Comparison of ENCODE assay signal across 2 cellular contexts in genomic region chr9:100413839-100414420, GRCh38.
TF ChIP-seq lines count a peak whose summit lies in the region.

No MANE protein-coding gene starts in this region.

TF ChIP-seq in IMR-90, 13 proteins besides CTCF, POLR2A, EP300 and RAD21:
- TF ChIP-seq FOS (IDR thresholded peaks at IDR 0.05; ENCODE audit: low read depth, low read length) (no peak), MAZ (IDR thresholded peaks at IDR 0.05; ENCODE audit: borderline replicate concordance, low read depth, low read length) (no peak), MAFK (IDR thresholded peaks at IDR 0.05; ENCODE audit: low read depth, low read length) (peak; percentile 53)
- TF ChIP-seq, protein P1, sequence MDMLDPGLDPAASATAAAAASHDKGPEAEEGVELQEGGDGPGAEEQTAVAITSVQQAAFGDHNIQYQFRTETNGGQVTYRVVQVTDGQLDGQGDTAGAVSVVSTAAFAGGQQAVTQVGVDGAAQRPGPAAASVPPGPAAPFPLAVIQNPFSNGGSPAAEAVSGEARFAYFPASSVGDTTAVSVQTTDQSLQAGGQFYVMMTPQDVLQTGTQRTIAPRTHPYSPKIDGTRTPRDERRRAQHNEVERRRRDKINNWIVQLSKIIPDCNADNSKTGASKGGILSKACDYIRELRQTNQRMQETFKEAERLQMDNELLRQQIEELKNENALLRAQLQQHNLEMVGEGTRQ (IDR thresholded peaks at IDR 0.05; ENCODE audit: low read depth, low read length) = no peak

TF ChIP-seq in K562, 482 proteins besides CTCF, POLR2A, EP300 and RAD21 (continues in another document):
- TF ChIP-seq ESRRA (IDR thresholded peaks at IDR 0.05; ENCODE audit: borderline replicate concordance, low read depth) (no peak), U2AF1 (optimal IDR thresholded peaks at IDR 0.05; ENCODE audit: low read depth, low read length) (no peak), CREBBP (IDR thresholded peaks at IDR 0.05; ENCODE audit: low read depth, low read length) (no peak), IRF1 (CRISPR knock-in tag; IDR thresholded peaks at IDR 0.05; ENCODE audit: borderline replicate concordance) (no peak), ARID3B (CRISPR knock-in tag; IDR thresholded peaks at IDR 0.05; ENCODE audit: borderline replicate concordance) (no peak), GTF2F1 (IDR thresholded peaks at IDR 0.05; ENCODE audit: low read depth, low read length) (no peak), NCOA1 (IDR thresholded peaks at IDR 0.05; ENCODE audit: low read depth) (no peak), CBX3 (IDR thresholded peaks at IDR 0.05; ENCODE audit: borderline replicate concordance in 1 of 2, low read length in 2 of 2) (no peak), MAFK (IDR thresholded peaks at IDR 0.05; ENCODE audit: low read length) (peak; percentile 43; the same call in 1 of the 2 replicates), MTA2 (IDR thresholded peaks at IDR 0.05; ENCODE audit: low read depth) (no peak), MTA1 (IDR thresholded peaks at IDR 0.05; ENCODE audit: borderline replicate concordance) (no peak), HLTF (IDR thresholded peaks at IDR 0.05) (no peak), C11orf30 (IDR thresholded peaks at IDR 0.05; ENCODE audit: low read depth) (peak; percentile 66), TBP (optimal IDR thresholded peaks at IDR 0.05; ENCODE audit: low read depth, low read length) (no peak), LEF1 (IDR thresholded peaks at IDR 0.05) (no peak), RFX7 (CRISPR knock-in tag; IDR thresholded peaks at IDR 0.05) (no peak), ZNF316 (IDR thresholded peaks at IDR 0.05) (peak; percentile 85), RBM17 (IDR thresholded peaks at IDR 0.05; ENCODE audit: borderline replicate concordance, low read depth, low read length) (no peak), CUX1 (CRISPR knock-in tag; IDR thresholded peaks at IDR 0.05) (no peak), MAFG (tag; conservative IDR thresholded peaks at IDR 0.05) (peak; percentile 54), ZBTB33 (CRISPR knock-in tag; IDR thresholded peaks at IDR 0.05) (peak; percentile 49; the same call in 1 of the 2 replicates), NEUROD1 (IDR thresholded peaks at IDR 0.05; ENCODE audit: borderline replicate concordance, low read depth, low read length, partially characterized antibody) (no peak), KDM2B (CRISPR knock-in tag; IDR thresholded peaks at IDR 0.05) (no peak), DDX20 (tag; IDR thresholded peaks at IDR 0.05; ENCODE audit: low read depth) (no peak), RBBP5 (IDR thresholded peaks at IDR 0.05; ENCODE audit: borderline replicate concordance, insufficient read depth, low read length, poor library complexity, severe bottlenecking) (no peak), ILK (tag; IDR thresholded peaks at IDR 0.05; ENCODE audit: borderline replicate concordance, low read depth) (no peak)
- TF ChIP-seq, protein P2, sequence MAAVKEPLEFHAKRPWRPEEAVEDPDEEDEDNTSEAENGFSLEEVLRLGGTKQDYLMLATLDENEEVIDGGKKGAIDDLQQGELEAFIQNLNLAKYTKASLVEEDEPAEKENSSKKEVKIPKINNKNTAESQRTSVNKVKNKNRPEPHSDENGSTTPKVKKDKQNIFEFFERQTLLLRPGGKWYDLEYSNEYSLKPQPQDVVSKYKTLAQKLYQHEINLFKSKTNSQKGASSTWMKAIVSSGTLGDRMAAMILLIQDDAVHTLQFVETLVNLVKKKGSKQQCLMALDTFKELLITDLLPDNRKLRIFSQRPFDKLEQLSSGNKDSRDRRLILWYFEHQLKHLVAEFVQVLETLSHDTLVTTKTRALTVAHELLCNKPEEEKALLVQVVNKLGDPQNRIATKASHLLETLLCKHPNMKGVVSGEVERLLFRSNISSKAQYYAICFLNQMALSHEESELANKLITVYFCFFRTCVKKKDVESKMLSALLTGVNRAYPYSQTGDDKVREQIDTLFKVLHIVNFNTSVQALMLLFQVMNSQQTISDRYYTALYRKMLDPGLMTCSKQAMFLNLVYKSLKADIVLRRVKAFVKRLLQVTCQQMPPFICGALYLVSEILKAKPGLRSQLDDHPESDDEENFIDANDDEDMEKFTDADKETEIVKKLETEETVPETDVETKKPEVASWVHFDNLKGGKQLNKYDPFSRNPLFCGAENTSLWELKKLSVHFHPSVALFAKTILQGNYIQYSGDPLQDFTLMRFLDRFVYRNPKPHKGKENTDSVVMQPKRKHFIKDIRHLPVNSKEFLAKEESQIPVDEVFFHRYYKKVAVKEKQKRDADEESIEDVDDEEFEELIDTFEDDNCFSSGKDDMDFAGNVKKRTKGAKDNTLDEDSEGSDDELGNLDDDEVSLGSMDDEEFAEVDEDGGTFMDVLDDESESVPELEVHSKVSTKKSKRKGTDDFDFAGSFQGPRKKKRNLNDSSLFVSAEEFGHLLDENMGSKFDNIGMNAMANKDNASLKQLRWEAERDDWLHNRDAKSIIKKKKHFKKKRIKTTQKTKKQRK (IDR thresholded peaks at IDR 0.05; ENCODE audit: borderline replicate concordance, low read depth, low read length) = no peak
- TF ChIP-seq, protein P3, sequence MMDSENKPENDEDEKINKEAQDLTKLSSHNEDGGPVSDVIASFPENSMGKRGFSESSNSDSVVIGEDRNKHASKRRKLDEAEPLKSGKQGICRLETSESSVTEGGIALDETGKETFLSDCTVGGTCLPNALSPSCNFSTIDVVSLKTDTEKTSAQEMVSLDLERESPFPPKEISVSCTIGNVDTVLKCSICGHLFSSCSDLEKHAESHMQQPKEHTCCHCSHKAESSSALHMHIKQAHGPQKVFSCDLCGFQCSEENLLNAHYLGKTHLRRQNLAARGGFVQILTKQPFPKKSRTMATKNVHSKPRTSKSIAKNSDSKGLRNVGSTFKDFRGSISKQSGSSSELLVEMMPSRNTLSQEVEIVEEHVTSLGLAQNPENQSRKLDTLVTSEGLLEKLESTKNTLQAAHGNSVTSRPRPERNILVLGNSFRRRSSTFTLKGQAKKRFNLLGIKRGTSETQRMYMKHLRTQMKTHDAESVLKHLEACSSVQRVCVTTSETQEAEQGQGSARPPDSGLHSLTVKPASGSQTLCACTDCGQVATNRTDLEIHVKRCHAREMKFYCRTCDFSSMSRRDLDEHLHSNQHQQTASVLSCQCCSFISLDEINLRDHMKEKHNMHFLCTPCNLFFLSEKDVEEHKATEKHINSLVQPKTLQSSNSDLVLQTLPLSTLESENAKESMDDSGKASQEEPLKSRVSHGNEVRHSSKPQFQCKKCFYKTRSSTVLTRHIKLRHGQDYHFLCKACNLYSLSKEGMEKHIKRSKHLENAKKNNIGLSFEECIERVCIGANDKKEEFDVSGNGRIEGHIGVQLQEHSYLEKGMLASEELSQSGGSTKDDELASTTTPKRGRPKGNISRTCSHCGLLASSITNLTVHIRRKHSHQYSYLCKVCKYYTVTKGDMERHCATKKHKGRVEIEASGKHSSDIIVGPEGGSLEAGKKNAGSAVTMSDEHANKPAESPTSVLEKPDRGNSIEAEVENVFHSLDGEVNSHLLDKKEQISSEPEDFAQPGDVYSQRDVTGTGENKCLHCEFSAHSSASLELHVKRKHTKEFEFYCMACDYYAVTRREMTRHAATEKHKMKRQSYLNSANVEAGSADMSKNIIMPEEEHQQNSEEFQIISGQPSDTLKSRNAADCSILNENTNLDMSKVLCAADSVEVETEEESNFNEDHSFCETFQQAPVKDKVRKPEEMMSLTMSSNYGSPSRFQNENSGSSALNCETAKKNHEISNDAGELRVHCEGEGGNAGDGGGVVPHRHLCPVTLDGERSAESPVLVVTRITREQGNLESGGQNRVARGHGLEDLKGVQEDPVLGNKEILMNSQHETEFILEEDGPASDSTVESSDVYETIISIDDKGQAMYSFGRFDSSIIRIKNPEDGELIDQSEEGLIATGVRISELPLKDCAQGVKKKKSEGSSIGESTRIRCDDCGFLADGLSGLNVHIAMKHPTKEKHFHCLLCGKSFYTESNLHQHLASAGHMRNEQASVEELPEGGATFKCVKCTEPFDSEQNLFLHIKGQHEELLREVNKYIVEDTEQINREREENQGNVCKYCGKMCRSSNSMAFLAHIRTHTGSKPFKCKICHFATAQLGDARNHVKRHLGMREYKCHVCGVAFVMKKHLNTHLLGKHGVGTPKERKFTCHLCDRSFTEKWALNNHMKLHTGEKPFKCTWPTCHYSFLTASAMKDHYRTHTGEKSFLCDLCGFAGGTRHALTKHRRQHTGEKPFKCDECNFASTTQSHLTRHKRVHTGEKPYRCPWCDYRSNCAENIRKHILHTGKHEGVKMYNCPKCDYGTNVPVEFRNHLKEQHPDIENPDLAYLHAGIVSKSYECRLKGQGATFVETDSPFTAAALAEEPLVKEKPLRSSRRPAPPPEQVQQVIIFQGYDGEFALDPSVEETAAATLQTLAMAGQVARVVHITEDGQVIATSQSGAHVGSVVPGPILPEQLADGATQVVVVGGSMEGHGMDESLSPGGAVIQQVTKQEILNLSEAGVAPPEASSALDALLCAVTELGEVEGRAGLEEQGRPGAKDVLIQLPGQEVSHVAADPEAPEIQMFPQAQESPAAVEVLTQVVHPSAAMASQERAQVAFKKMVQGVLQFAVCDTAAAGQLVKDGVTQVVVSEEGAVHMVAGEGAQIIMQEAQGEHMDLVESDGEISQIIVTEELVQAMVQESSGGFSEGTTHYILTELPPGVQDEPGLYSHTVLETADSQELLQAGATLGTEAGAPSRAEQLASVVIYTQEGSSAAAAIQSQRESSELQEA (IDR thresholded peaks at IDR 0.05; ENCODE audit: low read depth) = no peak
- TF ChIP-seq, protein P4, sequence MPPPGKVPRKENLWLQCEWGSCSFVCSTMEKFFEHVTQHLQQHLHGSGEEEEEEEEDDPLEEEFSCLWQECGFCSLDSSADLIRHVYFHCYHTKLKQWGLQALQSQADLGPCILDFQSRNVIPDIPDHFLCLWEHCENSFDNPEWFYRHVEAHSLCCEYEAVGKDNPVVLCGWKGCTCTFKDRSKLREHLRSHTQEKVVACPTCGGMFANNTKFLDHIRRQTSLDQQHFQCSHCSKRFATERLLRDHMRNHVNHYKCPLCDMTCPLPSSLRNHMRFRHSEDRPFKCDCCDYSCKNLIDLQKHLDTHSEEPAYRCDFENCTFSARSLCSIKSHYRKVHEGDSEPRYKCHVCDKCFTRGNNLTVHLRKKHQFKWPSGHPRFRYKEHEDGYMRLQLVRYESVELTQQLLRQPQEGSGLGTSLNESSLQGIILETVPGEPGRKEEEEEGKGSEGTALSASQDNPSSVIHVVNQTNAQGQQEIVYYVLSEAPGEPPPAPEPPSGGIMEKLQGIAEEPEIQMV (tag; conservative IDR thresholded peaks at IDR 0.05; ENCODE audit: low read depth) = no peak
